Comparison of ENCODE assay signal across 1 cellular context in genomic region chr9:120791161-120791560, GRCh38.
TF ChIP-seq lines count a peak whose summit lies in the region.

No MANE protein-coding gene starts in this region.

TF ChIP-seq in IMR-90, 13 proteins besides CTCF, POLR2A, EP300 and RAD21:
- no peak for TF ChIP-seq ELK1 (IDR thresholded peaks at IDR 0.05; ENCODE audit: borderline replicate concordance, low read depth, low read length)
- no peak for TF ChIP-seq USF2 (IDR thresholded peaks at IDR 0.05; ENCODE audit: low read depth, low read length)
- TF ChIP-seq MAZ (IDR thresholded peaks at IDR 0.05; ENCODE audit: borderline replicate concordance, low read depth, low read length): no peak
- TF ChIP-seq SMC3 (IDR thresholded peaks at IDR 0.05; ENCODE audit: low read depth, low read length): no peak
- no peak for TF ChIP-seq CEBPB (IDR thresholded peaks at IDR 0.05; ENCODE audit: low read depth, low read length)
- TF ChIP-seq RFX5 (IDR thresholded peaks at IDR 0.05; ENCODE audit: low read depth, low read length): no peak
